8 cellular contexts compared by ENCODE assay signal in the genomic region with DNA sequence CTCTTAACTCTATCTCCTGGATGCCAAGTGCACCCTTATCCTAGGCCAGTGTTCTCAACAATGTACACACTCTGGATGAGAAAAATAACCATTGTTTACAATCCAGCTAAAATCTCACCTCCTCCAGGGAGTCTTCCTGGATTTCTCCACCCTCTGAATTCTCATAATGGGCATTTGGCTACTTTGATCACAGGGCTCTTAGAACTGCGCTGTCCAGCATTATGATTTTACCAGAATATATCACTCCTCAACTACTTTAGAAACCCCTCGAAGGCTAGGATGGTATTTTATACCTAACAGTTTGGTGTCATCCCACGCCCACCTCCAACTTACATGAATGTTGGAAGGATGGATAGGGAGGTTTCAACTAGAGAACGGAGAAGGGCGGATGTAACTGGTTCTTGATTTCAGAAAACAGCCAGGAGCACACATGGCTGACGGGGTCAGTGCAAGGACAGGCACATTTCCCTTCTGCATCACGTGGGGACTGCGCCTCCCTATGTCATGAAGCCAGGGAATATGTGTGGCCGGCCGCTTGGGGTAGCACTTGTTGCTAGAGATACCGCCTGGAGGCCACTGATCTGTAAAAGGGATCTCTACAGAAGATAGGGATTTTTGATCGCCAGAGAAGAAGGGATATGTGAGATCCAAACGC. TPM values are rescaled to one million over a fixed set of nuclear protein-coding genes. Genes with fewer than 3 reads are reported as not detected.
A peak's percentile ranks its signal among the peaks of the same experiment; 100 is the strongest.
DNase-seq lines count a peak whose midpoint lies in the region; ATAC-seq and TF ChIP-seq lines count a peak whose summit lies in the region.

No MANE protein-coding gene starts in this region.

- H3K27ac ChIP-seq in heart left ventricle = peak overlapping the region; percentile 79 to 97 (median 93)

- H3K9me3 Mint-ChIP-seq in Caco-2 (ENCODE audit: unreplicated experiment) = no peaks in the 10 kb centered on the region

- peak overlapping the region; percentile 71 for H3K4me3 ChIP-seq in Caco-2 (ENCODE audit: low read depth, low read length)
- peak overlapping the region; percentile 76 for H3K4me3 ChIP-seq in HAP-1
- peak overlapping the region; percentile 66 to 93 (median 80) for H3K4me3 ChIP-seq in heart left ventricle

- H3K9me3 ChIP-seq in Caco-2 (no peaks in the 10 kb centered on the region), HAP-1 (no peaks in the 10 kb centered on the region), heart left ventricle (no peaks in the 10 kb centered on the region)

- DNase-seq in Caco-2 (peak; percentile 82 to 86), HAP-1 (ENCODE audit: low spot score in 2 of 2) (peak; percentile 87), NCI-H526 (lab: John Stamatoyannopoulos, UW) (peak; percentile 87 to 92), amygdala (lab: John Stamatoyannopoulos, UW) (peak in 47 of 56 donors; percentile 29 to 89 (median 72)), heart left ventricle (peak; percentile 83 to 91 (median 87)), omental fat pad (ENCODE audit: low spot score) (peak; percentile 36)

- TF ChIP-seq POLR2A in heart left ventricle (IDR thresholded peaks at IDR 0.05) = no peak

- in situ Hi-C loops in HAP-1 (cut with MboI; ENCODE audit: low sequenced_read_pairs) = no loop called here

- H3K27me3 Mint-ChIP-seq in Caco-2 (ENCODE audit: insufficient read depth, unreplicated experiment) = no peaks in the 10 kb centered on the region

- peak overlapping the region; percentile 63 for H3K27ac Mint-ChIP-seq in Caco-2 (ENCODE audit: unreplicated experiment)

- ATAC-seq in heart left ventricle (peak; percentile 79 to 89 (median 81)), omental fat pad (ENCODE audit: low FRiP score) (peak; percentile 66), GM18861 (IDR thresholded peaks at IDR 0.05; ENCODE audit: unreplicated experiment) (no peak), GM19463 (IDR thresholded peaks at IDR 0.05; ENCODE audit: unreplicated experiment) (no peak)

- H3K4me3 Mint-ChIP-seq in Caco-2 (ENCODE audit: unreplicated experiment) = peak overlapping the region; percentile 70

- intact Hi-C loops in Caco-2 (cut with micrococcal nuclease; ENCODE audit: unreplicated experiment) (loop anchor here (1.0 kb wide), 1 partner anchor 34 kb away; the partner anchor contains the start of gene ZNF862), heart left ventricle (cut with DNase I) (loop anchor here in 6 of 10 donors (2.0 to 10.0 kb wide), 4 partner anchors 34 to 532 kb away; partner anchors contain the start of genes ZNF862 (in 4 of the 6) and ZNF467 (in 1 of the 6))

- 14 to 19% (median 17%) methylated on average over 13 of the region's 13 CpGs for WGBS in heart left ventricle, 4 donors

- no peaks in the 10 kb centered on the region for H3K27me3 ChIP-seq in Caco-2 (replicated peaks; ENCODE audit: control insufficient read depth, insufficient read depth, low read length)
- no peaks in the 10 kb centered on the region for H3K27me3 ChIP-seq in HAP-1 (ENCODE audit: low read depth)
- no peaks in the 10 kb centered on the region for H3K27me3 ChIP-seq in heart left ventricle

- H3K36me3 ChIP-seq in Caco-2 (ENCODE audit: control insufficient read depth, insufficient read depth, low read length) (no peaks in the 10 kb centered on the region), HAP-1 (replicated peaks) (peaks cover 20% of the 10 kb centered on the region), heart left ventricle (peaks cover 0 to 14% (median 0%) of the 10 kb centered on the region in 9 donors)

- POLR2A ChIA-PET in Caco-2 (lab: Charles Lee) = no interaction called here

- H3K4me1 ChIP-seq in Caco-2 (peaks cover 9% of the 10 kb centered on the region; the same call in 1 of the 2 replicates), HAP-1 (peaks cover 15% of the 10 kb centered on the region), heart left ventricle (peaks cover 0 to 46% (median 23%) of the 10 kb centered on the region in 12 donors)

- H3K4me1 Mint-ChIP-seq in Caco-2 (ENCODE audit: low read depth, unreplicated experiment) = peaks cover 22% of the 10 kb centered on the region

- no TSS peak for BruUV-seq in Caco-2 (replicated peaks; lab: Mats Ljungman, UMichigan)

- H3K36me3 Mint-ChIP-seq in Caco-2 (ENCODE audit: insufficient read depth, unreplicated experiment) = peaks cover 12% of the 10 kb centered on the region

- CTCF ChIA-PET in Caco-2 (lab: Charles Lee) = no interaction called here

- TF ChIP-seq CTCF in Caco-2 (IDR thresholded peaks at IDR 0.05; ENCODE audit: insufficient read depth in 1 of 2, low read depth in 1 of 2, low read length in 1 of 2, severe bottlenecking in 1 of 2, unreplicated experiment in 1 of 2) = peak; percentile 17 to 26
- peak in 8 of 12 donors; percentile 14 to 52 (median 22) for TF ChIP-seq CTCF in heart left ventricle (IDR thresholded peaks at IDR 0.05)
- TF ChIP-seq CTCF in omental fat pad (IDR thresholded peaks at IDR 0.05) = no peak

RNA-seq across cellular contexts. Expression of gene ATP6V0E2, which starts 1.2 kb away (rescaled TPM):
- total RNA-seq in Caco-2 (2022) (41.6 and 53.9 TPM in 2 replicates), heart left ventricle (100 to 1,000 TPM in 4 of 9 donors, 10 to 100 TPM in 5; 55.4 to 137 (median 92.3) TPM), omental fat pad (10 to 100 TPM in 2 of 4 donors, 1 to 10 TPM in 2; 7.1 to 21.2 (median 11.1) TPM)
- 10 to 100 TPM; 39.0 to 80.9 TPM for polyA plus RNA-seq in heart left ventricle

RNA-seq across cellular contexts. Expression of gene ZNF862, which starts 34.4 kb away (rescaled TPM):
- total RNA-seq in Caco-2 (2022) (3.1 and 3.5 TPM in 2 replicates), heart left ventricle (10 to 100 TPM in 4 of 9 donors, 1 to 10 TPM in 5; 8.0 to 18.1 (median 9.8) TPM), omental fat pad (10 to 100 TPM in 2 of 4 donors, 1 to 10 TPM in 2; 4.4 to 20.6 (median 10.4) TPM)
- 1 to 10 TPM; 6.9 TPM for polyA plus RNA-seq in heart left ventricle

Comparison
In these comparisons a context has a peak if more than half of its experiments do, and no peak if none do; other contexts are left out.
1. DNase-seq: peak in every context shown above with its lines; median percentile 90 in NCI-H526; 87 in HAP-1; 87 in heart left ventricle; 84 in Caco-2; 72 in amygdala; 36 in omental fat pad.
2. CTCF ChIP-seq: peak in Caco-2 (2 of 2) and heart left ventricle (8 of 12); none in omental fat pad (0 of 3).
3. ATAC-seq: peak in heart left ventricle (4 of 4) and omental fat pad (single experiment); none in GM18861 (single experiment) and GM19463 (single experiment).
4. Peak in every context shown above with its lines, with median percentiles within 50 percentile points of each other: H3K4me3 ChIP-seq.